23 cellular contexts compared by ENCODE assay signal in the genomic region with DNA sequence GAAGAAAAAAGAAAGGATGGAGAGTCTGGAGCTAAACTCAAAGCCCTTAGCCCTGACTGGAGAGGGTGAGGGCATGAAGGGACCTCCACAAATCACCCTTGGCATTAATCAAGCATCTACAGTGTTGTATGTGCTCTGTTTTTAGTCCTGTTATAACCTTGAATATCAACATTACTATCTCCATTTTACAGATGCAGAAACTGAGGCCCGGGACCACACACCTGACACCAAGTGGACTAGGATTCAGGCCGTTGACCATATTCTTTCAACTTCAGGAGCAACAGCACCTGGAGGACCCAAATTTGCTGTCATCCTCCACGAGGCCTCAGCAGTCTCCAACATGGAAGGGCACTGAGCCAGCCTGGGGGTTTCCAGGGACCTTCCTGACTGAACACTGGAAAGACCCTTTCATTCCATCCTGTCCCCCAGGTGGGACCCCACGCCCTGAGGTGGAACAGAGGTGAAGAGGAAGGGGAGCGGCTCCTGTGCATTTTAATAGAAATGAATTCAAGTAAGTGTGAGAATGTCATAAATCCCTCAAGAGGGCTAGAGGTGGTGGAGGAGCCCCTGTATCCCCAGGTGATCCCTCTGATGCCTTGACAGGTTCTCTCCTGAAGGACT. TPM values are rescaled to one million over a fixed set of nuclear protein-coding genes. Genes with fewer than 3 reads are reported as not detected.
DNase-seq lines count a peak whose midpoint lies in the region; ATAC-seq and TF ChIP-seq lines count a peak whose summit lies in the region.
"Had no signal": no experiment of that assay in that cellular context is flagged by ENCODE, and none has a peak within 500 bp of the region (broad histone marks: within the 10 kb centered on the region; RNA-seq: fewer than 3 reads in every experiment).

No MANE protein-coding gene starts in this region.

- no peak overlapping the region for H3K9ac ChIP-seq in BLaER1 treated with 17β-estradiol and CSF1 and Interleukin-3, amounts not matched to agents 10 nM and 100 nM
- H3K9ac ChIP-seq: GM23248 had no signal

- no peak overlapping the region for H3K4me3 Mint-ChIP-seq in activated naive CD4-positive, alpha-beta T cell treated with anti-CD3 and anti-CD28 coated beads, Interleukin-2, amount 10 ng/mL, durations not matched to agents 7 days and 5 days
- no peak overlapping the region for H3K4me3 Mint-ChIP-seq in type B pancreatic cell
- H3K4me3 Mint-ChIP-seq: CD4-positive, alpha-beta T cell had no signal

- no peaks in the 10 kb centered on the region for H3K9me3 ChIP-seq in BLaER1 treated with 17β-estradiol and CSF1 and Interleukin-3, amounts not matched to agents 10 nM and 100 nM (replicated peaks in 1 of 11)
- H3K9me3 ChIP-seq: SJCRH30 had no signal

- H3K36me3 ChIP-seq in BLaER1 treated with 17β-estradiol and CSF1 and Interleukin-3, amounts not matched to agents 10 nM and 100 nM, result no peaks in the 10 kb centered on the region
- H3K36me3 ChIP-seq: SJCRH30 had no signal

- H3K4me2 ChIP-seq in BLaER1 treated with 17β-estradiol and CSF1 and Interleukin-3, amounts not matched to agents 10 nM and 100 nM, result peak overlapping the region in 9 of 11 experiments; percentile 1 to 70 (median 51); a peak in 17 of 22 replicates
- H3K4me2 ChIP-seq: PC-9 had no signal

- H3K9me3 Mint-ChIP-seq in activated naive CD4-positive, alpha-beta T cell treated with anti-CD3 and anti-CD28 coated beads, Interleukin-2, amount 10 ng/mL, durations not matched to agents 7 days and 5 days, result no peaks in the 10 kb centered on the region
- H3K9me3 Mint-ChIP-seq in activated naive CD4-positive, alpha-beta T cell treated with anti-CD3 and anti-CD28 coated beads, Interleukin-2, amount 50 U/mL, for 72 hours, result no peaks in the 10 kb centered on the region
- H3K9me3 Mint-ChIP-seq in type B pancreatic cell, result no peaks in the 10 kb centered on the region
- H3K9me3 Mint-ChIP-seq: CD4-positive, alpha-beta T cell had no signal

- H3K4me1 ChIP-seq in BLaER1 treated with 17β-estradiol and CSF1 and Interleukin-3, amounts not matched to agents 10 nM and 100 nM, result peaks cover 18 to 33% (median 24%) of the 10 kb centered on the region in 10 experiments

- no peak overlapping the region for H3K27ac ChIP-seq in BLaER1 treated with 17β-estradiol and CSF1 and Interleukin-3, amounts not matched to agents 10 nM and 100 nM
- H3K27ac ChIP-seq: GM23248, PC-9, SJCRH30 had no signal

- CTCF ChIA-PET in activated naive CD4-positive, alpha-beta T cell treated with anti-CD3 and anti-CD28 coated beads, Interleukin-2, amount 10 ng/mL, durations not matched to agents 7 days and 5 days (lab: Charles Lee), result interaction anchor here (1.5 kb wide), 1 partner anchor 219 kb away, joined by 4 read pairs; no protein-coding TSS in a partner anchor

- no peak overlapping the region for H3K4me3 ChIP-seq in BLaER1 treated with 17β-estradiol and CSF1 and Interleukin-3, amounts not matched to agents 10 nM and 100 nM
- H3K4me3 ChIP-seq: GM23248, PC-9, SJCRH30 had no signal

- ATAC-seq in activated naive CD4-positive, alpha-beta T cell treated with anti-CD3 and anti-CD28 coated beads, Interleukin-2, amount 50 U/mL, for 72 hours, result no peak
- ATAC-seq: Right ventricle myocardium inferior had no signal

- no peaks in the 10 kb centered on the region; a peak in 1 of 22 replicates for H4K20me1 ChIP-seq in BLaER1 treated with 17β-estradiol and CSF1 and Interleukin-3, amounts not matched to agents 10 nM and 100 nM

- peaks cover 16% of the 10 kb centered on the region for H3K4me1 Mint-ChIP-seq in activated naive CD4-positive, alpha-beta T cell treated with anti-CD3 and anti-CD28 coated beads, Interleukin-2, amount 10 ng/mL, durations not matched to agents 7 days and 5 days
- H3K4me1 Mint-ChIP-seq in type B pancreatic cell (ENCODE audit: unreplicated experiment), result peaks cover 10% of the 10 kb centered on the region

- H3K27me3 Mint-ChIP-seq in activated naive CD4-positive, alpha-beta T cell treated with anti-CD3 and anti-CD28 coated beads, Interleukin-2, amount 10 ng/mL, durations not matched to agents 7 days and 5 days, result peaks cover 60% of the 10 kb centered on the region
- peaks cover 5% of the 10 kb centered on the region for H3K27me3 Mint-ChIP-seq in type B pancreatic cell
- H3K27me3 Mint-ChIP-seq: CD4-positive, alpha-beta T cell had no signal

- H3K27ac Mint-ChIP-seq in activated naive CD4-positive, alpha-beta T cell treated with anti-CD3 and anti-CD28 coated beads, Interleukin-2, amount 10 ng/mL, durations not matched to agents 7 days and 5 days, result no peak overlapping the region
- no peak overlapping the region for H3K27ac Mint-ChIP-seq in activated naive CD4-positive, alpha-beta T cell treated with anti-CD3 and anti-CD28 coated beads, Interleukin-2, amount 50 U/mL, for 72 hours
- H3K27ac Mint-ChIP-seq in type B pancreatic cell, result no peak overlapping the region
- H3K27ac Mint-ChIP-seq: CD4-positive, alpha-beta T cell had no signal

- DNase-seq in activated naive CD4-positive, alpha-beta T cell treated with anti-CD3 and anti-CD28 coated beads, Interleukin-2, amount 10 ng/mL, durations not matched to agents 7 days and 5 days, result peak; percentile 12
- DNase-seq in activated naive CD4-positive, alpha-beta T cell treated with anti-CD3 and anti-CD28 coated beads, Interleukin-2, amount 50 U/mL, for 72 hours (ENCODE audit: low spot score in 2 of 2), result no peak
- DNase-seq in islet precursor cell (peak; percentile 30), type B pancreatic cell (ENCODE audit: extremely low spot score, unreplicated experiment) (peak; percentile 42), AG20443 (ENCODE audit: low spot score) (no peak), activated gamma-delta T cell treated with Interleukin-2 at 50 U/mL for 16 hours (no peak)
- DNase-seq: 8988T; ACHN; CD4-positive, alpha-beta T cell; GM23248; H7; MV-4-11; NCI-H1105 treated with DMSO at 0.1 percent for 48 hours; NCI-H146; NCI-H1930; NCI-H2107; NCI-H446; NCI-H524 treated with DMSO at 0.1 percent for 48 hours; NCI-H774; PC-9; SJCRH30 had no signal

- H3K27me3 ChIP-seq in BLaER1 treated with 17β-estradiol and CSF1 and Interleukin-3, amounts not matched to agents 10 nM and 100 nM, result peaks cover 13 to 38% (median 34%) of the 10 kb centered on the region in 11 experiments
- H3K27me3 ChIP-seq: SJCRH30 had no signal

- H3K36me3 Mint-ChIP-seq in activated naive CD4-positive, alpha-beta T cell treated with anti-CD3 and anti-CD28 coated beads, Interleukin-2, amount 10 ng/mL, durations not matched to agents 7 days and 5 days, result no peaks in the 10 kb centered on the region
- H3K36me3 Mint-ChIP-seq in activated naive CD4-positive, alpha-beta T cell treated with anti-CD3 and anti-CD28 coated beads, Interleukin-2, amount 50 U/mL, for 72 hours, result no peaks in the 10 kb centered on the region
- no peaks in the 10 kb centered on the region for H3K36me3 Mint-ChIP-seq in type B pancreatic cell

- no peak for TF ChIP-seq CTCF in type B pancreatic cell (conservative IDR thresholded peaks at IDR 0.05)

RNA-seq across cellular contexts. Expression of gene SERTAD2, which starts 41.0 kb away (rescaled TPM):
- 10 to 100 TPM; 17.8 to 46.4 TPM for total RNA-seq in activated naive CD4-positive, alpha-beta T cell treated with anti-CD3 and anti-CD28 coated beads, Interleukin-2, amount 50 U/mL, for 72 hours
- 19.2 and 26.2 TPM in 2 replicates for total RNA-seq in type B pancreatic cell (ENCODE audit: low replicate concordance)

Comparison
In these comparisons a context has a peak if more than half of its experiments do, and no peak if none do; other contexts are left out.
1. DNase-seq: peak in activated naive CD4-positive, alpha-beta T cell treated with anti-CD3 and anti-CD28 coated beads, Interleukin-2, amount 10 ng/mL, durations not matched to agents 7 days and 5 days (single experiment), islet precursor cell (single experiment) and type B pancreatic cell (single experiment); none in activated naive CD4-positive, alpha-beta T cell treated with anti-CD3 and anti-CD28 coated beads, Interleukin-2, amount 50 U/mL, for 72 hours (0 of 2), AG20443 (single experiment) and activated gamma-delta T cell treated with Interleukin-2 at 50 U/mL for 16 hours (single experiment).